Comparison of ENCODE assay signal across 15 cellular contexts in the genomic region with DNA sequence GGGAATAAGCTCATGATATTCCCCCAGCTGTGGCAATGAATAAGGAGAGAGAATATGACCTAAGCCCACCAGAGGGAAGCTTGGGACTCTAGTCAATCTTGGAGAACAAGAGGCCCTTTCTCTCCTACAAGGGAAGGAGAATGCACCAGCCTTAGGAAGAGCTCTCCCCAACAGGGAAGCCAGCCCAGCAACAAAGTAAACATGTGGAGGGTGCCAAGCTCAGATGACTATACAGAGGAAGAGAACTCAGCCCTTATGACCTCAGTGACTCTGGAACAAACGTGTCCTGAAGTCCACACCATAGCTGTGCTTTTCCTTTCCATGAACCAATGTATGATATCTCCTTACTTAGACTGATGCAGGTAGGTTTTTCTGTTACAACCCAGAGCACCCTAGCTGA.
"Had no signal": no experiment of that assay in that cellular context is flagged by ENCODE, and none has a peak within 500 bp of the region (broad histone marks: within the 10 kb centered on the region; RNA-seq: fewer than 3 reads in every experiment).

No MANE protein-coding gene starts in this region.

- DNase-seq: activated CD4-positive, alpha-beta T cell treated with anti-CD3 and anti-CD28 coated beads for 1 hour; activated gamma-delta T cell treated with Interleukin-2 at 50 U/mL for 16 hours; activated T-cell treated with anti-CD3 and anti-CD28 coated beads, Interleukin-2, amount 50 U/mL, for 72 hours; cerebellar nuclear complex; effector memory CD4-positive, alpha-beta T cell; esophagus squamous epithelium; mammary epithelial cell; nephron progenitor cell; nucleus accumbens; posterior cingulate gyrus; stimulated activated CD4-positive, alpha-beta T cell treated with anti-CD3 and anti-CD28 coated beads, Interleukin-2, amount 100 ng/mL, for 24 hours; stimulated activated naive CD4-positive, alpha-beta T cell treated with Interleukin-2 at 50 U/mL for 16 hours; WERI-Rb-1 had no signal

- ATAC-seq: activated naive CD4-positive, alpha-beta T cell treated with anti-CD3 and anti-CD28 coated beads, Interleukin-2, amount 50 U/mL, for 72 hours; activated T-cell treated with anti-CD3 and anti-CD28 coated beads, Interleukin-2, amount 50 U/mL, for 72 hours; left lobe of liver had no signal
